24 cellular contexts compared by ENCODE assay signal in genomic region chr1:56490619-56491018, GRCh38.
DNase-seq lines count a peak whose midpoint lies in the region; ATAC-seq, FAIRE-seq and TF ChIP-seq lines count a peak whose summit lies in the region.
"Had no signal": no experiment of that assay in that cellular context is flagged by ENCODE, and none has a peak within 500 bp of the region (broad histone marks: within the 10 kb centered on the region; RNA-seq: fewer than 3 reads in every experiment).

No MANE protein-coding gene starts in this region.

- no peak for TF ChIP-seq EP300 in upper lobe of left lung (IDR thresholded peaks at IDR 0.05)

- no peaks in the 10 kb centered on the region for H3K27me3 ChIP-seq in endothelial cell of umbilical vein (ENCODE audit: control insufficient read depth in 2 of 2, insufficient read depth in 2 of 2, low read length in 2 of 2)
- no peaks in the 10 kb centered on the region for H3K27me3 ChIP-seq in neural progenitor cell
- H3K27me3 ChIP-seq in upper lobe of left lung: no peaks in the 10 kb centered on the region
- H3K27me3 ChIP-seq in CD4-positive, alpha-beta memory T cell (ENCODE audit: insufficient read depth, low read length): no peaks in the 10 kb centered on the region

- H3K4me2 ChIP-seq in endothelial cell of umbilical vein (ENCODE audit: insufficient read depth, low read length) (peak overlapping the region; percentile 41), neural progenitor cell (no peak overlapping the region)

- H3K9ac ChIP-seq in endothelial cell of umbilical vein (replicated peaks; ENCODE audit: extremely low read depth, insufficient read depth, low read length): peak overlapping the region; percentile 8
- no peak overlapping the region for H3K9ac ChIP-seq in neural progenitor cell

- peaks cover 34% of the 10 kb centered on the region for H3K36me3 Mint-ChIP-seq in neural progenitor cell
- H3K36me3 Mint-ChIP-seq in CD4-positive, alpha-beta memory T cell: no peaks in the 10 kb centered on the region

- peaks cover 36% of the 10 kb centered on the region for H3K4me1 Mint-ChIP-seq in neural progenitor cell
- no peaks in the 10 kb centered on the region for H3K4me1 Mint-ChIP-seq in CD4-positive, alpha-beta memory T cell

- TF ChIP-seq POLR2A in endothelial cell of umbilical vein (IDR thresholded peaks at IDR 0.05; ENCODE audit: low read depth, low read length) (no peak), upper lobe of left lung (IDR thresholded peaks at IDR 0.05) (no peak)

- H3K27ac Mint-ChIP-seq in neural progenitor cell: peak overlapping the region; percentile 67
- no peak overlapping the region for H3K27ac Mint-ChIP-seq in CD4-positive, alpha-beta memory T cell

- WGBS in upper lobe of left lung, 2 donors: 36 to 44% methylated on average over 2 of the region's 2 CpGs

- dilution Hi-C loops in endothelial cell of umbilical vein (cut with MboI; ENCODE audit: extremely low pct_ligation_motif_present, low sequenced_read_pairs): no loop called here

- no peak for TF ChIP-seq CTCF in endothelial cell of umbilical vein (IDR thresholded peaks at IDR 0.05; ENCODE audit: extremely low read depth in 1 of 2, insufficient read depth in 1 of 2, low read depth in 1 of 2, low read length in 2 of 2)
- no peak for TF ChIP-seq CTCF in neural progenitor cell (IDR thresholded peaks at IDR 0.05)
- TF ChIP-seq CTCF in upper lobe of left lung (IDR thresholded peaks at IDR 0.05): no peak

- peaks cover 32% of the 10 kb centered on the region for H3F3A ChIP-seq in neural progenitor cell (ENCODE audit: low read depth)

- H3K36me3 ChIP-seq in endothelial cell of umbilical vein (ENCODE audit: control insufficient read depth in 2 of 2, extremely low read depth in 1 of 2, insufficient read depth in 2 of 2, low read length in 2 of 2): peaks cover 0 to 2% of the 10 kb centered on the region in 2 experiments
- no peaks in the 10 kb centered on the region for H3K36me3 ChIP-seq in neural progenitor cell
- H3K36me3 ChIP-seq in upper lobe of left lung: peaks cover 0 to 23% (median 2%) of the 10 kb centered on the region in 4 donors
- no peaks in the 10 kb centered on the region for H3K36me3 ChIP-seq in CD4-positive, alpha-beta memory T cell (ENCODE audit: insufficient read depth, low read length)

- POLR2A ChIA-PET in endothelial cell of umbilical vein (lab: Charles Lee): no interaction called here
- POLR2A ChIA-PET in CD4-positive, alpha-beta memory T cell (lab: Charles Lee; ENCODE audit: partially characterized antibody): no interaction called here

- H2AFZ ChIP-seq in endothelial cell of umbilical vein (ENCODE audit: low read depth, low read length) (no peak overlapping the region), neural progenitor cell (replicated peaks) (no peak overlapping the region)

- ATAC-seq in Right ventricle myocardium inferior (peak; percentile 23), left ventricle myocardium superior (no peak), upper lobe of left lung (ENCODE audit: low FRiP score in 2 of 2) (no peak), HG02678 (IDR thresholded peaks at IDR 0.05; ENCODE audit: unreplicated experiment) (no peak)
- ATAC-seq: K562 had no signal

- H3K4me3 Mint-ChIP-seq in neural progenitor cell: no peak overlapping the region
- no peak overlapping the region for H3K4me3 Mint-ChIP-seq in CD4-positive, alpha-beta memory T cell

- BruUV-seq in endothelial cell of umbilical vein (replicated peaks; lab: Mats Ljungman, UMichigan): no TSS peak

- H3K9me3 ChIP-seq in endothelial cell of umbilical vein (replicated peaks; ENCODE audit: control insufficient read depth, insufficient read depth, low read length) (no peaks in the 10 kb centered on the region), neural progenitor cell (ENCODE audit: low read depth) (no peaks in the 10 kb centered on the region), upper lobe of left lung (no peaks in the 10 kb centered on the region)
- no peaks in the 10 kb centered on the region for H3K9me3 ChIP-seq in CD4-positive, alpha-beta memory T cell (ENCODE audit: control insufficient read depth in 1 of 2, low read length in 2 of 2)

- peak overlapping the region; percentile 7 for H3K27ac ChIP-seq in endothelial cell of umbilical vein (ENCODE audit: insufficient read depth, low read depth, low read length)
- H3K27ac ChIP-seq in neural progenitor cell: no peak overlapping the region
- H3K27ac ChIP-seq in upper lobe of left lung: peak overlapping the region in 3 of 4 donors; percentile 5 to 27 (median 10)
- H3K27ac ChIP-seq in CD4-positive, alpha-beta memory T cell (ENCODE audit: low read depth, low read length): no peak overlapping the region
- H3K27ac ChIP-seq: SK-N-MC had no signal

- CTCF ChIA-PET in endothelial cell of umbilical vein (lab: Charles Lee): interaction anchor here (1.4 to 1.8 kb wide), 2 partner anchors 20 to 87 kb away, joined by 4 read pairs; no protein-coding TSS in a partner anchor
- CTCF ChIA-PET in CD4-positive, alpha-beta memory T cell (lab: Charles Lee; ENCODE audit: partially characterized antibody): interaction anchor here (0.9 kb wide), 1 partner anchor 8 kb away, joined by 3 read pairs; no protein-coding TSS in a partner anchor

- H3K4me3 ChIP-seq in endothelial cell of umbilical vein (replicated peaks in 1 of 3; ENCODE audit: insufficient read depth in 1 of 3, low read depth in 1 of 3, low read length in 3 of 3) (no peak overlapping the region), neural progenitor cell (no peak overlapping the region), upper lobe of left lung (no peak overlapping the region)
- no peak overlapping the region for H3K4me3 ChIP-seq in CD4-positive, alpha-beta memory T cell (ENCODE audit: low read length in 2 of 2)
- H3K4me3 ChIP-seq: K562, SK-N-MC had no signal

- H3K4me1 ChIP-seq in endothelial cell of umbilical vein (ENCODE audit: control insufficient read depth, extremely low read depth, insufficient read depth, low read length): peaks cover 21% of the 10 kb centered on the region
- H3K4me1 ChIP-seq in neural progenitor cell: peaks cover 23% of the 10 kb centered on the region
- H3K4me1 ChIP-seq in upper lobe of left lung: peaks cover 14 to 36% (median 21%) of the 10 kb centered on the region in 4 donors
- no peaks in the 10 kb centered on the region for H3K4me1 ChIP-seq in CD4-positive, alpha-beta memory T cell (ENCODE audit: insufficient read depth, low read length)

- H4K20me1 ChIP-seq in endothelial cell of umbilical vein (replicated peaks; ENCODE audit: control insufficient read depth, extremely low read depth, insufficient read depth, low read length): no peaks in the 10 kb centered on the region
- H4K20me1 ChIP-seq in neural progenitor cell (ENCODE audit: low read depth): peaks cover 19% of the 10 kb centered on the region

- no peaks in the 10 kb centered on the region for H3K9me1 ChIP-seq in endothelial cell of umbilical vein (replicated peaks; ENCODE audit: control insufficient read depth, extremely low read depth, insufficient read depth, low read length)

- H3K79me2 ChIP-seq in endothelial cell of umbilical vein (ENCODE audit: control insufficient read depth, insufficient read depth, low read length) (no peaks in the 10 kb centered on the region), neural progenitor cell (ENCODE audit: low read depth) (no peaks in the 10 kb centered on the region)

- H3K9me3 Mint-ChIP-seq in neural progenitor cell: no peaks in the 10 kb centered on the region
- H3K9me3 Mint-ChIP-seq in CD4-positive, alpha-beta memory T cell: peaks cover 0 to 14% (median 0%) of the 10 kb centered on the region in 8 donors

- DNase-seq in Right ventricle myocardium inferior (ENCODE audit: missing footprints) (no peak), left ventricle myocardium superior (no peak), endothelial cell of umbilical vein (ENCODE audit: low read depth, low spot score) (peak; percentile 32), neural progenitor cell (ENCODE audit: low spot score) (no peak), upper lobe of left lung (no peak), nucleus accumbens (lab: John Stamatoyannopoulos, UW) (no peak)
- no peak for DNase-seq in CD4-positive, alpha-beta memory T cell
- DNase-seq: 8988T, DMS53, H7, Kasumi-1, MV-4-11, NCI-H1105, NCI-H146, NCI-H2029, NCI-H446, NCI-H524 treated with DMSO at 0.1 percent for 48 hours, RPMI8226, SHP77 treated with DMSO at 0.1 percent for 48 hours, SW 1271 had no signal

- intact Hi-C loops in Right ventricle myocardium inferior (cut with DNase I): no loop called here
- intact Hi-C loops in left ventricle myocardium superior (cut with micrococcal nuclease): no loop called here
- intact Hi-C loops in endothelial cell of umbilical vein (cut with micrococcal nuclease): loop anchor here (2.0 to 5.0 kb wide), 2 partner anchors 88 to 188 kb away; partner anchors contain the start of gene PLPP3
- intact Hi-C loops in CD4-positive, alpha-beta memory T cell (cut with micrococcal nuclease): no loop called here

- no peak for FAIRE-seq in endothelial cell of umbilical vein (lab: Jason Lieb, UNC)
- FAIRE-seq: D721Med, K562 had no signal

- H3K27me3 Mint-ChIP-seq in neural progenitor cell (ENCODE audit: insufficient read depth, low read depth): peaks cover 5% of the 10 kb centered on the region
- peaks cover 1 to 4% of the 10 kb centered on the region in 2 donors for H3K27me3 Mint-ChIP-seq in CD4-positive, alpha-beta memory T cell

TF ChIP-seq in endothelial cell of umbilical vein, 7 proteins besides CTCF, POLR2A, EP300 and RAD21:
- TF ChIP-seq JUN (IDR thresholded peaks at IDR 0.05; ENCODE audit: borderline replicate concordance, insufficient read depth, insufficient read length, low read depth) (peak; percentile 60), GATA2 (IDR thresholded peaks at IDR 0.05; ENCODE audit: insufficient read depth, insufficient read length, low read depth, low read length) (peak; percentile 50), MYC (IDR thresholded peaks at IDR 0.05; ENCODE audit: low read depth, low read length) (no peak), EZH2 (IDR thresholded peaks at IDR 0.05; ENCODE audit: borderline replicate concordance, low read depth, low read length, severe bottlenecking) (no peak), POLR2AphosphoS5 (IDR thresholded peaks at IDR 0.05; ENCODE audit: insufficient read depth, low read depth, low read length) (no peak), FOS (IDR thresholded peaks at IDR 0.05; ENCODE audit: borderline replicate concordance, insufficient read depth, low read length) (peak; percentile 6)
- TF ChIP-seq, protein P1, sequence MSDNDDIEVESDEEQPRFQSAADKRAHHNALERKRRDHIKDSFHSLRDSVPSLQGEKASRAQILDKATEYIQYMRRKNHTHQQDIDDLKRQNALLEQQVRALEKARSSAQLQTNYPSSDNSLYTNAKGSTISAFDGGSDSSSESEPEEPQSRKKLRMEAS (IDR thresholded peaks at IDR 0.05; ENCODE audit: insufficient read depth, insufficient read length): no peak

Comparison
In these comparisons a context has a peak if more than half of its experiments do, and no peak if none do; other contexts are left out.
1. H3K27ac ChIP-seq: peak in endothelial cell of umbilical vein (single experiment) and upper lobe of left lung (3 of 4); none in neural progenitor cell (single experiment) and CD4-positive, alpha-beta memory T cell (single experiment).